11 cellular contexts compared by ENCODE assay signal in the genomic region with DNA sequence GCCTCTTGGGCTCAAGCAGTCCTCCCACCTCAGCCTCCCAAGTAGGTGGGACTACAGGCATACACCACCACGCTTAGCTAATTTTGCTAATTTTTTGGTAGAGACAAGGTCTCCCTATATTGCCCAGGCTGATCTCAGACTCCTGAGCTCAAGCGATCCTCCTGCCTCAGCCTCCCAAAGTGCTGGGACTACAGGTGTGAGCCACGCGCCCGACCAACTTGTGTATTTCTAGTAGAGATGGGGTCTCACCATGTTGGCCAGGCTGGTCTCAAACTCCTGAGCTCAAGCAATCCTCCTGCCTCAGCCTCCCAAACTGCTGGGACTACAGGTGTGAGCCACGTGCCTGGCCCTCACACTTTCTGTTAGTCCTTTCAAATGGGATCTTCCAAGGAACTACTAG. TPM values are rescaled to one million over a fixed set of nuclear protein-coding genes. Genes with fewer than 3 reads are reported as not detected.
"Had no signal": no experiment of that assay in that cellular context is flagged by ENCODE, and none has a peak within 500 bp of the region (broad histone marks: within the 10 kb centered on the region; RNA-seq: fewer than 3 reads in every experiment).

No MANE protein-coding gene starts in this region.

RNA-seq across cellular contexts. Expression of gene TNFRSF18, which starts 10.7 kb away (rescaled TPM):
- total RNA-seq: occipital lobe, osteocyte, pulmonary artery endothelial cell, testis, urinary bladder had no signal
- polyA plus RNA-seq: neural cell had no signal

RNA-seq across cellular contexts. Expression of gene TNFRSF4, which starts 18.2 kb away (rescaled TPM):
- total RNA-seq: occipital lobe, smooth muscle cell had no signal
- polyA plus RNA-seq: neural cell, smooth muscle cell had no signal

RNA-seq across cellular contexts. Expression of gene TTLL10, which starts 22.0 kb away (rescaled TPM):
- total RNA-seq: naive thymus-derived CD8-positive, alpha-beta T cell; occipital lobe; osteocyte; pulmonary artery endothelial cell; right atrium auricular region; smooth muscle cell; suprapubic skin; upper lobe of right lung; urinary bladder had no signal
- polyA plus RNA-seq: naive thymus-derived CD8-positive, alpha-beta T cell; neural cell; smooth muscle cell had no signal
